21 cellular contexts compared by ENCODE assay signal in genomic region chr10:71308985-71309384, GRCh38.
"Had no signal": no experiment of that assay in that cellular context is flagged by ENCODE, and none has a peak within 500 bp of the region (broad histone marks: within the 10 kb centered on the region; RNA-seq: fewer than 3 reads in every experiment).

No MANE protein-coding gene starts in this region.

- H3K4me1 ChIP-seq: foreskin keratinocyte had no signal

- H3K4me2 ChIP-seq: hepatocyte had no signal

- H3K27me3 ChIP-seq: dorsolateral prefrontal cortex, gastroesophageal sphincter, heart left ventricle, hepatocyte, neutrophil, right atrium auricular region, sigmoid colon, stomach, thyroid gland had no signal

- ATAC-seq: foreskin keratinocyte; gastroesophageal sphincter; heart left ventricle; natural killer cell; stimulated activated effector memory CD8-positive, alpha-beta T cell treated with anti-CD3 and anti-CD28 coated beads, Interleukin-12 subunit alpha, Interleukin-12 subunit beta, amount 100 ng/mL, for 72 hours had no signal

- H3K79me2 ChIP-seq: hepatocyte, parathyroid adenoma had no signal

- DNase-seq: cortex of kidney; dorsolateral prefrontal cortex; effector CD4-positive, alpha-beta T cell; foreskin keratinocyte; heart left ventricle; kidney; natural killer cell; sigmoid colon; stimulated activated CD4-positive, alpha-beta T cell treated with anti-CD3 and anti-CD28 coated beads, Interleukin-2, amount 100 ng/mL, for 24 hours; stimulated activated CD4-positive, alpha-beta T cell treated with anti-CD3 and anti-CD28 coated beads, Interleukin-4, amount 100 ng/mL, for 24 hours; stimulated activated naive CD4-positive, alpha-beta T cell treated with Interleukin-2 at 50 U/mL for 16 hours; stomach; thyroid gland; trophoblast cell had no signal

- H2AFZ ChIP-seq: hepatocyte, parathyroid adenoma had no signal

- H3K36me3 ChIP-seq: gastroesophageal sphincter, heart left ventricle, neutrophil, right atrium auricular region, sigmoid colon, stomach, thyroid gland had no signal

- H3K9ac ChIP-seq: parathyroid adenoma had no signal

- H3K27ac ChIP-seq: foreskin keratinocyte, gastroesophageal sphincter, heart left ventricle, hepatocyte, neutrophil, parathyroid adenoma, right atrium auricular region, sigmoid colon, stomach, thyroid gland had no signal

- H3K4me3 ChIP-seq: dorsolateral prefrontal cortex, gastroesophageal sphincter, heart left ventricle, hepatocyte, lung, right atrium auricular region, sigmoid colon, stomach, thyroid gland had no signal

- H3K9me3 ChIP-seq: gastroesophageal sphincter, neutrophil, right atrium auricular region, sigmoid colon, stomach, thyroid gland had no signal
